ENCODE assay signal across 25 cellular contexts in genomic region chr2:127195140-127196074, GRCh38. TPM values are rescaled to one million over a fixed set of nuclear protein-coding genes. Genes with fewer than 3 reads are reported as not detected.
"Had no signal": no experiment of that assay in that cellular context is flagged by ENCODE, and none has a peak within 500 bp of the region (broad histone marks: within the 10 kb centered on the region; RNA-seq: fewer than 3 reads in every experiment).

No MANE protein-coding gene starts in this region.

- H3K36me3 ChIP-seq: upper lobe of left lung had no signal

- H3K4me1 ChIP-seq: upper lobe of left lung had no signal

- H3K9me3 ChIP-seq: upper lobe of left lung had no signal

- H3K27me3 ChIP-seq: upper lobe of left lung had no signal

- H3K27me3 Mint-ChIP-seq: activated naive CD4-positive, alpha-beta T cell treated with anti-CD3 and anti-CD28 coated beads, Interleukin-2, amount 50 U/mL, for 24 hours; activated naive CD8-positive, alpha-beta T cell treated with anti-CD3 and anti-CD28 coated beads, Interleukin-2, amount 50 U/mL, for 24 hours; activated T-cell treated with anti-CD3 and anti-CD28 coated beads, Interleukin-2, amount 50 U/mL, for 24 hours; memory B cell; stimulated activated naive CD8-positive, alpha-beta T cell treated with anti-CD3 and anti-CD28 coated beads, Interleukin-15, Interleukin-2, amounts not matched to agents 100 ng/mL and 50 ng/mL, for 24 hours had no signal

- ATAC-seq: activated naive CD8-positive, alpha-beta T cell treated with anti-CD3 and anti-CD28 coated beads, Interleukin-2, amount 50 U/mL, for 24 hours; effector memory CD8-positive, alpha-beta T cell; left cardiac atrium; natural killer cell treated with Interleukin-12 subunit alpha and Interleukin-12 subunit beta and Interleukin-15 and Interleukin-18, amount 100 ng/mL, for 72 hours; stimulated activated effector memory CD8-positive, alpha-beta T cell treated with anti-CD3 and anti-CD28 coated beads, Interleukin-12 subunit alpha, Interleukin-12 subunit beta, amount 100 ng/mL, for 72 hours had no signal

- H3K4me3 ChIP-seq: SK-N-MC, upper lobe of left lung had no signal

- DNase-seq: activated CD4-positive, alpha-beta T cell treated with anti-CD3 and anti-CD28 coated beads for 4 hours; activated CD4-positive, alpha-beta T cell treated with anti-CD3 and anti-CD28 coated beads, Interleukin-2, amount 50 U/mL, for 48 hours; activated CD4-positive, CD25-positive, alpha-beta regulatory T cell; activated CD8-positive, alpha-beta memory T cell treated with anti-CD3 and anti-CD28 coated beads, Interleukin-2, amount 50 U/mL, for 4 hours; activated gamma-delta T cell treated with Interleukin-2 at 50 U/mL for 16 hours; activated naive CD8-positive, alpha-beta T cell treated with anti-CD3 and anti-CD28 coated beads, Interleukin-2, amount 50 U/mL, for 24 hours; activated T-cell treated with anti-CD3 and anti-CD28 coated beads, Interleukin-2, amount 50 U/mL, for 24 hours; amygdala; cerebellar nuclear complex; cortex of kidney; effector memory CD8-positive, alpha-beta T cell; erythroblast; hippocampal formation; left cardiac atrium; retina; stimulated activated CD4-positive, alpha-beta T cell treated with anti-CD3 and anti-CD28 coated beads, Interleukin-4, amount 100 ng/mL, for 24 hours had no signal

- H3K27ac ChIP-seq: SK-N-MC, upper lobe of left lung had no signal

- H3K36me3 Mint-ChIP-seq: activated naive CD4-positive, alpha-beta T cell treated with anti-CD3 and anti-CD28 coated beads, Interleukin-2, amount 50 U/mL, for 24 hours; memory B cell; natural killer cell treated with Interleukin-12 subunit alpha and Interleukin-12 subunit beta and Interleukin-15 and Interleukin-18, amount 100 ng/mL, for 72 hours; stimulated activated effector memory CD8-positive, alpha-beta T cell treated with anti-CD3 and anti-CD28 coated beads, Interleukin-12 subunit alpha, Interleukin-12 subunit beta, amount 100 ng/mL, for 72 hours had no signal

- H3K27ac Mint-ChIP-seq: activated naive CD4-positive, alpha-beta T cell treated with anti-CD3 and anti-CD28 coated beads, Interleukin-2, amount 50 U/mL, for 24 hours; activated naive CD8-positive, alpha-beta T cell treated with anti-CD3 and anti-CD28 coated beads, Interleukin-2, amount 50 U/mL, for 24 hours; activated T-cell treated with anti-CD3 and anti-CD28 coated beads, Interleukin-2, amount 50 U/mL, for 24 hours; effector memory CD8-positive, alpha-beta T cell; memory B cell; natural killer cell treated with Interleukin-12 subunit alpha and Interleukin-12 subunit beta and Interleukin-15 and Interleukin-18, amount 100 ng/mL, for 72 hours; stimulated activated effector memory CD8-positive, alpha-beta T cell treated with anti-CD3 and anti-CD28 coated beads, Interleukin-12 subunit alpha, Interleukin-12 subunit beta, amount 100 ng/mL, for 72 hours; stimulated activated naive CD8-positive, alpha-beta T cell treated with anti-CD3 and anti-CD28 coated beads, Interleukin-15, Interleukin-2, amounts not matched to agents 100 ng/mL and 50 ng/mL, for 24 hours had no signal

- H3K4me3 Mint-ChIP-seq: activated naive CD4-positive, alpha-beta T cell treated with anti-CD3 and anti-CD28 coated beads, Interleukin-2, amount 50 U/mL, for 24 hours; activated naive CD8-positive, alpha-beta T cell treated with anti-CD3 and anti-CD28 coated beads, Interleukin-2, amount 50 U/mL, for 24 hours; activated T-cell treated with anti-CD3 and anti-CD28 coated beads, Interleukin-2, amount 50 U/mL, for 24 hours; effector memory CD8-positive, alpha-beta T cell; memory B cell; natural killer cell treated with Interleukin-12 subunit alpha and Interleukin-12 subunit beta and Interleukin-15 and Interleukin-18, amount 100 ng/mL, for 72 hours; stimulated activated effector memory CD8-positive, alpha-beta T cell treated with anti-CD3 and anti-CD28 coated beads, Interleukin-12 subunit alpha, Interleukin-12 subunit beta, amount 100 ng/mL, for 72 hours; stimulated activated naive CD8-positive, alpha-beta T cell treated with anti-CD3 and anti-CD28 coated beads, Interleukin-15, Interleukin-2, amounts not matched to agents 100 ng/mL and 50 ng/mL, for 24 hours had no signal

- H3K9me3 Mint-ChIP-seq: activated naive CD4-positive, alpha-beta T cell treated with anti-CD3 and anti-CD28 coated beads, Interleukin-2, amount 50 U/mL, for 24 hours; activated naive CD8-positive, alpha-beta T cell treated with anti-CD3 and anti-CD28 coated beads, Interleukin-2, amount 50 U/mL, for 24 hours; activated T-cell treated with anti-CD3 and anti-CD28 coated beads, Interleukin-2, amount 50 U/mL, for 24 hours; effector memory CD8-positive, alpha-beta T cell; memory B cell; natural killer cell treated with Interleukin-12 subunit alpha and Interleukin-12 subunit beta and Interleukin-15 and Interleukin-18, amount 100 ng/mL, for 72 hours; stimulated activated effector memory CD8-positive, alpha-beta T cell treated with anti-CD3 and anti-CD28 coated beads, Interleukin-12 subunit alpha, Interleukin-12 subunit beta, amount 100 ng/mL, for 72 hours; stimulated activated naive CD8-positive, alpha-beta T cell treated with anti-CD3 and anti-CD28 coated beads, Interleukin-15, Interleukin-2, amounts not matched to agents 100 ng/mL and 50 ng/mL, for 24 hours had no signal

RNA-seq across cellular contexts. Expression of gene CYP27C1, which starts 24.7 kb away (rescaled TPM):
- total RNA-seq: fibroblast of lung; natural killer cell treated with Interleukin-12 subunit alpha and Interleukin-12 subunit beta and Interleukin-15 and Interleukin-18, amount 100 ng/mL, for 72 hours; T-helper 1 cell treated with Interleukin-12 subunit alpha and Interleukin-12 subunit beta and Interleukin-4 antibody, amounts not matched to agents 30 ng/mL and 1 ng/mL, for 36 hours had no signal
